ENCODE assay signal across 26 cellular contexts in the genomic region with DNA sequence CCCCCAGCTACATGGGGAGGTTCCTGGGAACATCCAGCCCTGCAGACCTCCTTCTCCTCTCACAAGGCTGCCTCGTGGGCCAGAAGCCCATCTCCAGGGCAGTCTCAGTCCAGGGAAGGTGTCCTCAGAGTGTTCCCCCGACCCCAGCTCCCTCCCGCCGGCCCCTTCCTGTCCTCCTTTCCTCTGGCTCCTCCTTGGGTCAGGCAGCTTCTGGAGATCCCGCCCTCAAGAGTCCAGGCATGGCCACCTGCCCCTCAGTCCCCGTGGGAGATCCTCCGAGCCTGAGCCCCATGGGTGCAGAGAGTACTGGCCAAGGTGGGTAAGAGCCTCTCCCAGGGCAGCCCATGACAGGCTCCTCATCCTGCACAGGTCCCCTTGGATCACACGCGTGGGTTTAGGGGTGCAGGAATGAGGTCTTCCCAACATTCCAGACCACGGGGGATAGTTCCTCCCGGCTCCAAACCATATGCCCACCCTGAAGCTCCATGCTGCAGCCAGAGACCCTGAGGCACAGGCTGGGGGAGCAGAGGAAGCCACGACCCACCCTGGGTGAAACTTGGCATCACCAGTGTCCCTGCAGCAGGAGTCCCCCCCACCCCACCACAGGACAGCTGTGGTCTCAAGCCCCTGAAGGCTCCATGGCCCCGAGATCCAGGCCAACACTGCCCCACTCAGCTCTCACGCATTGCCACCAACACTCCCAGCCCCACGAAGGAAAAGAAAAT.
"Had no signal": no experiment of that assay in that cellular context is flagged by ENCODE, and none has a peak within 500 bp of the region (broad histone marks: within the 10 kb centered on the region; RNA-seq: fewer than 3 reads in every experiment).

No MANE protein-coding gene starts in this region.

- FAIRE-seq: endothelial cell of umbilical vein, frontal cortex had no signal

- H3K27ac ChIP-seq: brain microvascular endothelial cell, esophagus muscularis mucosa, left lung, right lobe of liver, skin epidermis, thoracic aorta had no signal

- H3K27me3 ChIP-seq: brain microvascular endothelial cell, right lobe of liver had no signal

- H3K4me3 ChIP-seq: esophagus muscularis mucosa, left lung, lung, right lobe of liver, skin epidermis, thoracic aorta had no signal

- H3K36me3 ChIP-seq: brain microvascular endothelial cell, esophagus muscularis mucosa, left lung, right lobe of liver, thoracic aorta had no signal

- H3K9me3 ChIP-seq: esophagus muscularis mucosa, left lung, right lobe of liver, thoracic aorta had no signal

- ATAC-seq: activated T-cell treated with anti-CD3 and anti-CD28 coated beads, Interleukin-2, amount 50 U/mL, for 72 hours; left lung; right lobe of liver; WTC11 had no signal

- DNase-seq: activated CD4-positive, alpha-beta T cell treated with anti-CD3 and anti-CD28 coated beads for 4 hours; activated CD4-positive, alpha-beta T cell treated with anti-CD3 and anti-CD28 coated beads, Interleukin-2, amount 50 U/mL, for 48 hours; activated gamma-delta T cell; activated T-cell treated with anti-CD3 and anti-CD28 coated beads, Interleukin-2, amount 50 U/mL, for 72 hours; aorta; brain microvascular endothelial cell; central memory CD4-positive, alpha-beta T cell; effector memory CD4-positive, alpha-beta T cell; hippocampal formation; kidney glomerular epithelial cell; left lung; midbrain; nephron progenitor cell; nucleus accumbens; right lobe of liver; stimulated activated CD4-positive, alpha-beta T cell treated with anti-CD3 and anti-CD28 coated beads, Interleukin-15, amount 100 ng/mL, for 24 hours; stimulated activated CD8-positive, alpha-beta memory T cell treated with anti-CD3 and anti-CD28 coated beads, Interleukin-4, amount 100 ng/mL, for 48 hours; stimulated activated naive CD4-positive, alpha-beta T cell; T1000 had no signal
